Comparison of ENCODE assay signal across 16 cellular contexts in genomic region chr2:120565929-120566328, GRCh38.
DNase-seq lines count a peak whose midpoint lies in the region; ATAC-seq, FAIRE-seq and TF ChIP-seq lines count a peak whose summit lies in the region.
"Had no signal": no experiment of that assay in that cellular context is flagged by ENCODE, and none has a peak within 500 bp of the region (broad histone marks: within the 10 kb centered on the region; RNA-seq: fewer than 3 reads in every experiment).

No MANE protein-coding gene starts in this region.

- H3K4me1 ChIP-seq in astrocyte (ENCODE audit: insufficient read depth, low read length) (peaks cover 40% of the 10 kb centered on the region), heart right ventricle (peaks cover 16 to 48% (median 34%) of the 10 kb centered on the region in 9 donors), neural progenitor cell (peaks cover 17% of the 10 kb centered on the region), tibial artery (peaks cover 6 to 44% (median 38%) of the 10 kb centered on the region in 4 donors)

- DNase-seq in astrocyte (ENCODE audit: low read depth) (no peak), heart right ventricle (no peak), neural progenitor cell (ENCODE audit: low spot score) (no peak), tibial artery (no peak), islet precursor cell (no peak)
- no peak for DNase-seq in stimulated activated CD8-positive, alpha-beta memory T cell treated with anti-CD3 and anti-CD28 coated beads, Interleukin-4, amount 100 ng/mL, for 48 hours
- DNase-seq: HCEC 1CT, NCI-H1092, NCI-H146, NCI-H2081, NCI-H510A, NCI-H82, PC-3 had no signal

- no peak for FAIRE-seq in astrocyte (lab: Jason Lieb, UNC)

- H3K4me1 Mint-ChIP-seq in astrocyte (ENCODE audit: low read depth, unreplicated experiment), result peaks cover 16% of the 10 kb centered on the region
- peaks cover 68% of the 10 kb centered on the region for H3K4me1 Mint-ChIP-seq in neural progenitor cell

- H3K36me3 Mint-ChIP-seq in astrocyte (ENCODE audit: low read depth, unreplicated experiment) (no peaks in the 10 kb centered on the region), neural progenitor cell (no peaks in the 10 kb centered on the region)

- H3K4me3 ChIP-seq in astrocyte (ENCODE audit: insufficient read depth, low read depth, low read length), result no peak overlapping the region
- H3K4me3 ChIP-seq in heart right ventricle, result no peak overlapping the region
- no peak overlapping the region for H3K4me3 ChIP-seq in neural progenitor cell
- H3K4me3 ChIP-seq in tibial artery, result no peak overlapping the region
- H3K4me3 ChIP-seq: MG63 had no signal

- H3K79me2 ChIP-seq in astrocyte (ENCODE audit: insufficient read depth, low read length), result no peaks in the 10 kb centered on the region
- H3K79me2 ChIP-seq in neural progenitor cell (ENCODE audit: low read depth), result no peaks in the 10 kb centered on the region

- H3K4me2 ChIP-seq in astrocyte (ENCODE audit: low read length), result peak overlapping the region; percentile 83
- no peak overlapping the region for H3K4me2 ChIP-seq in neural progenitor cell
- H3K4me2 ChIP-seq: KMS-11 had no signal

- H3K4me3 Mint-ChIP-seq in astrocyte (ENCODE audit: unreplicated experiment) (peak overlapping the region; percentile 34), neural progenitor cell (peak overlapping the region; percentile 67)

- peak in 2 of 8 donors; percentile 1 to 2 for ATAC-seq in heart right ventricle
- ATAC-seq in HG02870 (IDR thresholded peaks at IDR 0.05; ENCODE audit: unreplicated experiment), result no peak
- ATAC-seq: PC-3 had no signal

- no peak for TF ChIP-seq CTCF in astrocyte (IDR thresholded peaks at IDR 0.05; ENCODE audit: insufficient read depth, low read depth, low read length)
- TF ChIP-seq CTCF in heart right ventricle (IDR thresholded peaks at IDR 0.05), result no peak
- no peak for TF ChIP-seq CTCF in neural progenitor cell (IDR thresholded peaks at IDR 0.05)
- TF ChIP-seq CTCF in tibial artery (IDR thresholded peaks at IDR 0.05), result no peak

- H3K27me3 Mint-ChIP-seq in astrocyte (ENCODE audit: low read depth, unreplicated experiment) (peaks cover 42% of the 10 kb centered on the region), neural progenitor cell (ENCODE audit: insufficient read depth, low read depth) (peaks cover 16% of the 10 kb centered on the region)

- H3K9me3 ChIP-seq in astrocyte (ENCODE audit: insufficient read depth, low read depth, low read length) (no peaks in the 10 kb centered on the region), heart right ventricle (no peaks in the 10 kb centered on the region), neural progenitor cell (ENCODE audit: low read depth) (no peaks in the 10 kb centered on the region), tibial artery (no peaks in the 10 kb centered on the region)
- H3K9me3 ChIP-seq: MG63 had no signal

- H3K9ac ChIP-seq in astrocyte (ENCODE audit: low read length) (peak overlapping the region; percentile 53), neural progenitor cell (no peak overlapping the region)
- H3K9ac ChIP-seq: KMS-11 had no signal

- H2AFZ ChIP-seq in astrocyte (ENCODE audit: low read depth, low read length), result no peak overlapping the region
- H2AFZ ChIP-seq in neural progenitor cell (replicated peaks), result no peak overlapping the region

- H3K27me3 ChIP-seq in astrocyte (ENCODE audit: insufficient read depth, low read length), result peaks cover 3% of the 10 kb centered on the region
- no peaks in the 10 kb centered on the region for H3K27me3 ChIP-seq in heart right ventricle
- H3K27me3 ChIP-seq in neural progenitor cell, result peaks cover 13% of the 10 kb centered on the region
- no peaks in the 10 kb centered on the region for H3K27me3 ChIP-seq in tibial artery
- H3K27me3 ChIP-seq: MG63 had no signal

- H3K27ac ChIP-seq in astrocyte (ENCODE audit: low read depth, low read length), result peak overlapping the region; percentile 67
- H3K27ac ChIP-seq in heart right ventricle, result peak overlapping the region; percentile 20 to 83 (median 67)
- no peak overlapping the region for H3K27ac ChIP-seq in neural progenitor cell
- H3K27ac ChIP-seq in tibial artery, result peak overlapping the region; percentile 61 to 69
- H3K27ac ChIP-seq: KMS-11 had no signal

- H3K36me3 ChIP-seq in astrocyte (ENCODE audit: insufficient read depth, low read length), result no peaks in the 10 kb centered on the region
- H3K36me3 ChIP-seq in heart right ventricle, result no peaks in the 10 kb centered on the region
- H3K36me3 ChIP-seq in neural progenitor cell, result no peaks in the 10 kb centered on the region
- no peaks in the 10 kb centered on the region for H3K36me3 ChIP-seq in tibial artery
- H3K36me3 ChIP-seq: MG63 had no signal

- H3F3A ChIP-seq in neural progenitor cell (ENCODE audit: low read depth), result no peaks in the 10 kb centered on the region

- 61 to 71% methylated on average over 9 of the region's 9 CpGs for WGBS in heart right ventricle, 2 donors

- H3K9me3 Mint-ChIP-seq in astrocyte (ENCODE audit: unreplicated experiment) (no peaks in the 10 kb centered on the region), neural progenitor cell (no peaks in the 10 kb centered on the region)

- intact Hi-C loops in heart right ventricle (cut with DNase I), result no loop called here
- intact Hi-C loops in tibial artery (cut with DNase I; ENCODE audit: low total_unique reads), result no loop called here

- H3K27ac Mint-ChIP-seq in astrocyte (ENCODE audit: unreplicated experiment) (no peak overlapping the region), neural progenitor cell (peak overlapping the region; percentile 94)

- H4K20me1 ChIP-seq in astrocyte (ENCODE audit: insufficient read depth, low read length) (no peaks in the 10 kb centered on the region), neural progenitor cell (ENCODE audit: low read depth) (peaks cover 10% of the 10 kb centered on the region)
